ENCODE assay signal across 26 cellular contexts in the genomic region with DNA sequence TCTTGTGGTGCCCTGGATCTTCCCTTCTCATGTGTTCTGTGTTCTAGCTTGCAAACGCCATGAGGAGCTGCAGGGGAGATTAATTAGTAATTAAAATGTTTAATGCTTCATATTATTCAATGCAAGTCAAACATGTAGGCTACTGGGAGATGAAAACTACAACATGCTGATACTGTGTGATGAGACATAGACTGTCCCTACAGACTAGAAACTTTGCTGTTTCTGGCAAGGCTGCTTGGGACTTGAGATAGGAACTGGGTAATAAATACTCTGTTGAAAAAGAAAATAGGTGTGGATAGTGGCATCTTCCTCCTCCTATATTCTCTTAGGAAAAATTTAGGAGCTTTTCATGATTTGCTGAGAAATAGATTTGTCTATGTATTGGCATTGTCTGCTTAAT.
DNase-seq lines count a peak whose midpoint lies in the region; ATAC-seq and TF ChIP-seq lines count a peak whose summit lies in the region.
"Had no signal": no experiment of that assay in that cellular context is flagged by ENCODE, and none has a peak within 500 bp of the region (broad histone marks: within the 10 kb centered on the region; RNA-seq: fewer than 3 reads in every experiment).

No MANE protein-coding gene starts in this region.

- BruUV-seq in mammary epithelial cell (replicated peaks; lab: Mats Ljungman, UMichigan), result no TSS peak

- H4K20me1 ChIP-seq in mammary epithelial cell (ENCODE audit: insufficient read depth, low read length) (no peaks in the 10 kb centered on the region), smooth muscle cell (ENCODE audit: low read depth) (peaks cover 20% of the 10 kb centered on the region)

- dilution Hi-C loops in mammary epithelial cell (cut with HindIII; ENCODE audit: low sequenced_read_pairs), result no loop called here

- no peaks in the 10 kb centered on the region for H3K36me3 ChIP-seq in mammary epithelial cell (ENCODE audit: insufficient read depth, low read length)
- no peaks in the 10 kb centered on the region for H3K36me3 ChIP-seq in breast epithelium
- H3K36me3 ChIP-seq in SJSA1, result peaks cover 22% of the 10 kb centered on the region
- H3K36me3 ChIP-seq in smooth muscle cell (ENCODE audit: low read depth), result no peaks in the 10 kb centered on the region
- H3K36me3 ChIP-seq: BE2C had no signal

- CTCF ChIA-PET in mammary epithelial cell (lab: Charles Lee; ENCODE audit: low non-redundant PET), result interaction anchor here (0.7 kb wide), 1 partner anchor 32 kb away, joined by 7 read pairs; no protein-coding TSS in a partner anchor

- no peak for TF ChIP-seq POLR2A in breast epithelium (IDR thresholded peaks at IDR 0.05)

- in situ Hi-C loops in mammary epithelial cell (cut with MboI; ENCODE audit: low sequenced_read_pairs in 2 of 2), result no loop called here

- ATAC-seq in foreskin keratinocyte (peak; percentile 28), GM21825 (IDR thresholded peaks at IDR 0.05; ENCODE audit: unreplicated experiment) (no peak), GM21367 (IDR thresholded peaks at IDR 0.05; ENCODE audit: unreplicated experiment) (no peak)

- H3K9me3 ChIP-seq in mammary epithelial cell (replicated peaks; ENCODE audit: insufficient read depth, low read length), result no peaks in the 10 kb centered on the region
- H3K9me3 ChIP-seq in breast epithelium, result no peaks in the 10 kb centered on the region
- no peaks in the 10 kb centered on the region for H3K9me3 ChIP-seq in SJSA1 (replicated peaks)
- no peaks in the 10 kb centered on the region for H3K9me3 ChIP-seq in smooth muscle cell (replicated peaks; ENCODE audit: low read depth)
- H3K9me3 ChIP-seq: BE2C had no signal

- peak overlapping the region; percentile 18 for H3K4me2 ChIP-seq in mammary epithelial cell (ENCODE audit: insufficient read depth, low read depth, low read length)
- H3K4me2 ChIP-seq in smooth muscle cell, result peak overlapping the region; percentile 17
- H3K4me2 ChIP-seq: GM23338, PC-9 had no signal

- intact Hi-C loops in mammary epithelial cell (cut with micrococcal nuclease), result loop anchor here (5.0 kb wide), 1 partner anchor 791 kb away; no protein-coding TSS in a partner anchor
- intact Hi-C loops in breast epithelium (cut with DNase I; ENCODE audit: low total_unique reads), result no loop called here

- H3K4me3 ChIP-seq in mammary epithelial cell (replicated peaks in 1 of 3; ENCODE audit: insufficient read depth in 1 of 3, low read depth in 2 of 3, low read length in 3 of 3) (no peak overlapping the region), breast epithelium (no peak overlapping the region), SJSA1 (no peak overlapping the region), smooth muscle cell (no peak overlapping the region)
- H3K4me3 ChIP-seq: GM23338, PC-9, SK-N-MC had no signal

- H3K27ac ChIP-seq in mammary epithelial cell (ENCODE audit: insufficient read depth, low read depth, low read length) (peak overlapping the region; percentile 36), breast epithelium (no peak overlapping the region), SJSA1 (peak overlapping the region; percentile 95), foreskin keratinocyte (peak overlapping the region; percentile 7), smooth muscle cell (ENCODE audit: low read depth) (peak overlapping the region; percentile 71)
- H3K27ac ChIP-seq: 22Rv1, PC-9, SK-N-MC had no signal

- H3F3A ChIP-seq in smooth muscle cell (ENCODE audit: low read depth), result no peaks in the 10 kb centered on the region

- H3K27me3 ChIP-seq in mammary epithelial cell (ENCODE audit: insufficient read depth, low read length) (no peaks in the 10 kb centered on the region), breast epithelium (no peaks in the 10 kb centered on the region), SJSA1 (replicated peaks) (no peaks in the 10 kb centered on the region), foreskin keratinocyte (no peaks in the 10 kb centered on the region), smooth muscle cell (ENCODE audit: low read depth) (no peaks in the 10 kb centered on the region)
- H3K27me3 ChIP-seq: BE2C had no signal

- H3K79me2 ChIP-seq in mammary epithelial cell (ENCODE audit: insufficient read depth, low read length) (peaks cover 6% of the 10 kb centered on the region), smooth muscle cell (ENCODE audit: low read depth) (peaks cover 56% of the 10 kb centered on the region)

- DNase-seq in mammary epithelial cell (no peak), breast epithelium (ENCODE audit: low spot score in 2 of 2) (no peak), SJSA1 (ENCODE audit: low read depth in 1 of 2, low spot score in 2 of 2) (no peak), foreskin keratinocyte (no peak), smooth muscle cell (lab: John Stamatoyannopoulos, UW; ENCODE audit: unreplicated experiment) (no peak), NCI-H774 (lab: John Stamatoyannopoulos, UW) (no peak)
- DNase-seq: ACHN, BE2C, Calu3, DND-41, KBM-7, NCI-H1105 treated with DMSO at 0.1 percent for 48 hours, NCI-H146, NCI-H1930, NCI-H2107, NCI-H446, NCI-H524 treated with DMSO at 0.1 percent for 48 hours, NCI-H82, PC-9, RPMI8226, SHP77 had no signal

- 67% methylated on average over 1 of the region's 1 CpG for WGBS in mammary epithelial cell (ENCODE audit: low coverage, missing lambda C conversion rate)
- WGBS in smooth muscle cell (ENCODE audit: low lambda C conversion rate), result 83% methylated on average over 1 of the region's 1 CpG

- H3K4me1 ChIP-seq in mammary epithelial cell (ENCODE audit: insufficient read depth, low read length), result peaks cover 40% of the 10 kb centered on the region
- no peaks in the 10 kb centered on the region for H3K4me1 ChIP-seq in breast epithelium
- peaks cover 65% of the 10 kb centered on the region for H3K4me1 ChIP-seq in SJSA1 (replicated peaks)
- peaks cover 24% of the 10 kb centered on the region for H3K4me1 ChIP-seq in foreskin keratinocyte
- no peaks in the 10 kb centered on the region for H3K4me1 ChIP-seq in smooth muscle cell (ENCODE audit: low read depth)
- H3K4me1 ChIP-seq: BE2C had no signal

- H3K9ac ChIP-seq in mammary epithelial cell (ENCODE audit: insufficient read depth, low read length) (no peak overlapping the region), smooth muscle cell (ENCODE audit: low read depth) (no peak overlapping the region)

- no peak for TF ChIP-seq CTCF in mammary epithelial cell (conservative IDR thresholded peaks at IDR 0.05 in 1 of 2, IDR thresholded peaks at IDR 0.05 in 1 of 2; ENCODE audit: extremely low read depth in 1 of 2, insufficient read depth in 1 of 2, low read depth in 1 of 2, low read length in 2 of 2)
- TF ChIP-seq CTCF in breast epithelium (IDR thresholded peaks at IDR 0.05), result no peak
- no peak for TF ChIP-seq CTCF in foreskin keratinocyte (conservative IDR thresholded peaks at IDR 0.05)
- no peak for TF ChIP-seq CTCF in smooth muscle cell (IDR thresholded peaks at IDR 0.05; ENCODE audit: borderline replicate concordance, insufficient read depth, poor library complexity, severe bottlenecking)

- H2AFZ ChIP-seq in mammary epithelial cell (ENCODE audit: low read depth, low read length) (no peak overlapping the region), smooth muscle cell (ENCODE audit: low read depth) (no peak overlapping the region)
- H2AFZ ChIP-seq: GM23338, PC-9 had no signal

Comparison
In these comparisons a context has a peak if more than half of its experiments do, and no peak if none do; other contexts are left out.
1. H3K27ac ChIP-seq: peak in mammary epithelial cell (single experiment), SJSA1 (single experiment), foreskin keratinocyte (single experiment) and smooth muscle cell (single experiment); none in breast epithelium (0 of 2).